In the genomic region with DNA sequence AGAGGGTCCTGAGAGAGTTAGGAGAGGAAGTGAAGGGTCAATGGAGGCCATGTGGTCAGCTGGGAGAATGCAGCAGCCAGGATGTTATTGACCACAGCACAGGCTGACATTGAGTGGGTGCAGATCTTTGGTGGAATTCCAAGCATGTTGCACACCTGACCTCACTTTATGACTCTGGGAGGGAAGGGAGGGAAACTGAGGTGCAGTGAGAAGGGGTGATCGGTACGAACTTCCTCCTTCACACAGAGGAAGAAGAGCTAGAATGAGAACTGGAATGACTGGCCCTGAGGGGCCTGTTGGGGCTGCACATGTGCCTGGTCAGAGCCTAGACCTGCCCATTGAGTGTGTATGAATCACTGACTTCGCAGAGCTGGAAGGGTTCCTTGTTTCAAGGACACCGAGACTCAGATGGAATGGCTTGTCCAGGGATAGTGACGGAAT, we compare ENCODE assay signal across 18 cellular contexts. TPM values are rescaled to one million over a fixed set of nuclear protein-coding genes. Genes with fewer than 3 reads are reported as not detected.
DNase-seq lines count a peak whose midpoint lies in the region; ATAC-seq, FAIRE-seq and TF ChIP-seq lines count a peak whose summit lies in the region.
"Had no signal": no experiment of that assay in that cellular context is flagged by ENCODE, and none has a peak within 500 bp of the region (broad histone marks: within the 10 kb centered on the region; RNA-seq: fewer than 3 reads in every experiment).

No MANE protein-coding gene starts in this region.

- no peak for FAIRE-seq in GM19239 (lab: Jason Lieb, UNC)

- H3K9me3 Mint-ChIP-seq in naive thymus-derived CD8-positive, alpha-beta T cell, result no peaks in the 10 kb centered on the region
- H3K9me3 Mint-ChIP-seq: activated CD4-positive, alpha-beta memory T cell treated with anti-CD3 and anti-CD28 coated beads, Interleukin-2, amount 10 ng/mL, durations not matched to agents 7 days and 5 days; effector memory CD8-positive, alpha-beta T cell; memory B cell; stimulated activated naive B cell treated with anti-CD40 and anti-IgM and Interleukin-4, amounts not matched to agents 10 μg/mL and 1 μg/mL and 100 μg/mL, for 72 hours had no signal

- H3K27ac Mint-ChIP-seq in naive thymus-derived CD8-positive, alpha-beta T cell, result no peak overlapping the region
- H3K27ac Mint-ChIP-seq: activated naive CD8-positive, alpha-beta T cell; effector memory CD8-positive, alpha-beta T cell; memory B cell; stimulated activated naive B cell treated with anti-CD40 and anti-IgM and Interleukin-4, amounts not matched to agents 10 μg/mL and 1 μg/mL and 100 μg/mL, for 72 hours had no signal

- no peaks in the 10 kb centered on the region for H3K27me3 Mint-ChIP-seq in naive thymus-derived CD8-positive, alpha-beta T cell
- H3K27me3 Mint-ChIP-seq: activated CD4-positive, alpha-beta memory T cell treated with anti-CD3 and anti-CD28 coated beads, Interleukin-2, amount 10 ng/mL, durations not matched to agents 7 days and 5 days; activated naive CD8-positive, alpha-beta T cell; effector memory CD8-positive, alpha-beta T cell; memory B cell; stimulated activated naive B cell treated with anti-CD40 and anti-IgM and Interleukin-4, amounts not matched to agents 10 μg/mL and 1 μg/mL and 100 μg/mL, for 72 hours had no signal

- peak; percentile 6 for TF ChIP-seq CTCF in GM12873 (IDR thresholded peaks at IDR 0.05; ENCODE audit: insufficient read depth, low read depth, low read length, missing control alignments)

- no peak overlapping the region for H3K4me3 Mint-ChIP-seq in naive thymus-derived CD8-positive, alpha-beta T cell
- H3K4me3 Mint-ChIP-seq: activated CD4-positive, alpha-beta memory T cell treated with anti-CD3 and anti-CD28 coated beads, Interleukin-2, amount 10 ng/mL, durations not matched to agents 7 days and 5 days; activated naive CD8-positive, alpha-beta T cell; effector memory CD8-positive, alpha-beta T cell; memory B cell; stimulated activated naive B cell treated with anti-CD40 and anti-IgM and Interleukin-4, amounts not matched to agents 10 μg/mL and 1 μg/mL and 100 μg/mL, for 72 hours had no signal

- POLR2A ChIA-PET in naive thymus-derived CD8-positive, alpha-beta T cell (lab: Charles Lee), result no interaction called here

- peaks cover 0 to 3% (median 0%) of the 10 kb centered on the region in 4 donors for H3K4me1 Mint-ChIP-seq in naive thymus-derived CD8-positive, alpha-beta T cell
- H3K4me1 Mint-ChIP-seq: stimulated activated naive B cell treated with anti-CD40 and anti-IgM and Interleukin-4, amounts not matched to agents 10 μg/mL and 1 μg/mL and 100 μg/mL, for 72 hours had no signal

- no peak for ATAC-seq in GM18870 (IDR thresholded peaks at IDR 0.05; ENCODE audit: unreplicated experiment)
- no peak for ATAC-seq in naive thymus-derived CD8-positive, alpha-beta T cell
- ATAC-seq: stimulated activated naive B cell treated with anti-CD40 and anti-IgM and Interleukin-4, amounts not matched to agents 10 μg/mL and 1 μg/mL and 100 μg/mL, for 72 hours had no signal

- H3K36me3 Mint-ChIP-seq in naive thymus-derived CD8-positive, alpha-beta T cell, result peaks cover 0 to 5% (median 0%) of the 10 kb centered on the region in 3 donors
- H3K36me3 Mint-ChIP-seq: memory B cell; stimulated activated naive B cell treated with anti-CD40 and anti-IgM and Interleukin-4, amounts not matched to agents 10 μg/mL and 1 μg/mL and 100 μg/mL, for 72 hours had no signal

- DNase-seq in RPMI7951 (ENCODE audit: low read depth) (peak; percentile 15), dermis blood vessel endothelial cell (peak; percentile 37), kidney tubule cell (ENCODE audit: low spot score) (peak; percentile 59), GM19239 (ENCODE audit: insufficient read length, low spot score) (no peak), T-helper 2 cell (no peak)
- no peak for DNase-seq in naive thymus-derived CD8-positive, alpha-beta T cell
- DNase-seq: activated CD4-positive, alpha-beta memory T cell treated with anti-CD3 and anti-CD28 coated beads, Interleukin-2, amount 10 ng/mL, durations not matched to agents 7 days and 5 days; activated T-cell treated with anti-CD3 and anti-CD28 coated beads, Interleukin-2, amount 50 U/mL, for 48 hours; caudate nucleus; effector memory CD8-positive, alpha-beta T cell; NCI-H1092; NCI-H748 treated with DMSO at 0.1 percent for 48 hours; stimulated activated naive B cell treated with anti-CD40 and anti-IgM and Interleukin-4, amounts not matched to agents 10 μg/mL and 1 μg/mL and 100 μg/mL, for 72 hours; tibial artery had no signal

RNA-seq across cellular contexts. Expression of a gene that starts 9.8 kb away (rescaled TPM):
- 125 and 148 TPM in 2 replicates for total RNA-seq in RPMI7951 (2014; rRNA removed; shearing (Covaris generic))
- total RNA-seq in dermis blood vessel endothelial cell, result 23.5 and 67.6 TPM in 2 replicates
- 1 to 10 TPM; 1.0 to 1.1 TPM for total RNA-seq in naive thymus-derived CD8-positive, alpha-beta T cell
- under 1 TPM; 0.46 to 0.56 (median 0.49) TPM for polyA plus RNA-seq in naive thymus-derived CD8-positive, alpha-beta T cell

RNA-seq across cellular contexts. Expression of a gene that starts 26.2 kb away (rescaled TPM):
- total RNA-seq in RPMI7951 (2014; rRNA removed; shearing (Covaris generic)), result 13.4 and 14.5 TPM in 2 replicates
- 12.9 and 13.3 TPM in 2 replicates for total RNA-seq in dermis blood vessel endothelial cell
- total RNA-seq in naive thymus-derived CD8-positive, alpha-beta T cell, result 10 to 100 TPM; 12.1 to 12.5 TPM
- polyA plus RNA-seq in naive thymus-derived CD8-positive, alpha-beta T cell, result 1 to 10 TPM; 5.4 to 7.5 (median 5.6) TPM

Comparison
In these comparisons a context has a peak if more than half of its experiments do, and no peak if none do; other contexts are left out.
1. DNase-seq: peak in RPMI7951 (single experiment), dermis blood vessel endothelial cell (single experiment) and kidney tubule cell (single experiment); none in GM19239 (single experiment), naive thymus-derived CD8-positive, alpha-beta T cell (0 of 10) and T-helper 2 cell (0 of 5).
2. RNA of a gene that starts 9.8 kb away (total RNA-seq): 125 to 148 TPM in RPMI7951 and 23.5 to 67.6 TPM in dermis blood vessel endothelial cell; 1.0 to 1.1 TPM in naive thymus-derived CD8-positive, alpha-beta T cell; every median in the first group is over 10 times any median in the second.